Comparison of ENCODE assay signal across 14 cellular contexts in genomic region chr13:34078334-34078999, GRCh38.
"Had no signal": no experiment of that assay in that cellular context is flagged by ENCODE, and none has a peak within 500 bp of the region (broad histone marks: within the 10 kb centered on the region; RNA-seq: fewer than 3 reads in every experiment).

No MANE protein-coding gene starts in this region.

- H3K27me3 ChIP-seq: colonic mucosa, neural progenitor cell had no signal

- H3K4me1 ChIP-seq: colonic mucosa, neural progenitor cell had no signal

- DNase-seq: activated CD4-positive, alpha-beta T cell treated with anti-CD3 and anti-CD28 coated beads, Interleukin-2, amount 10 ng/mL, durations not matched to agents 7 days and 5 days; activated CD8-positive, alpha-beta memory T cell treated with anti-CD3 and anti-CD28 coated beads for 24 hours; activated naive CD8-positive, alpha-beta T cell treated with anti-CD3 and anti-CD28 coated beads for 36 hours; amygdala; central memory CD4-positive, alpha-beta T cell; colonic mucosa; left colon; midbrain; naive B cell; retina had no signal

- H3K27ac ChIP-seq: colonic mucosa, neural progenitor cell had no signal

- H3K36me3 ChIP-seq: colonic mucosa, neural progenitor cell had no signal

- H3K4me3 ChIP-seq: colonic mucosa, lung, neural progenitor cell had no signal

- ATAC-seq: esophagus mucosa; left colon; stimulated activated effector memory CD8-positive, alpha-beta T cell treated with anti-CD3 and anti-CD28 coated beads, Interleukin-12 subunit alpha, Interleukin-12 subunit beta, amount 100 ng/mL, for 72 hours had no signal

- H3K9me3 ChIP-seq: colonic mucosa had no signal
